26 cellular contexts compared by ENCODE assay signal in the genomic region with DNA sequence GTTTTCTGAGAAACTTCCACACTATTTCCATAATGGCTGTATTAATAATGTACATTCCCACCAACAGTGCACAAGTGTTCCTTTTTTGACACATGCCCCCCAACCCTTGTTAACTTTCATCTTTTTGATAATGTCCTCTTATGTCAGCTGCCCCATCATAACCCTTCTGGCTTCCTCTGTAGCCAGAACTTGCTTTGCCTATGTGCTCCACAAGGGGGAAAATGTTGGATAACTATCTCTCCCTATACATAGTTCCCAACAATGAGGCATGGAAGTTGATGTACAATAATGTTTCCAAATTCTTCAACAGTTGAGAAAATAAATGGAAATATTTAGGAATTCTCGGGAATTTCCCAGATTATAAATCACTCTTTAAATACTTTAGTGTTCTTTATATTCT.
A peak's percentile ranks its signal among the peaks of the same experiment; 100 is the strongest.
DNase-seq lines count a peak whose midpoint lies in the region; ATAC-seq and TF ChIP-seq lines count a peak whose summit lies in the region.
"Had no signal": no experiment of that assay in that cellular context is flagged by ENCODE, and none has a peak within 500 bp of the region (broad histone marks: within the 10 kb centered on the region; RNA-seq: fewer than 3 reads in every experiment).

No MANE protein-coding gene starts in this region.

- H3K27me3 ChIP-seq in AG04450 (ENCODE audit: control insufficient read depth, insufficient read depth, low read length) = no peaks in the 10 kb centered on the region
- H3K27me3 ChIP-seq in foreskin keratinocyte = no peaks in the 10 kb centered on the region
- H3K27me3 ChIP-seq in Caco-2 (replicated peaks; ENCODE audit: control insufficient read depth, insufficient read depth, low read length) = no peaks in the 10 kb centered on the region
- H3K27me3 ChIP-seq: upper lobe of right lung had no signal

- in situ Hi-C loops in astrocyte of the spinal cord (cut with HindIII; ENCODE audit: low sequenced_read_pairs) = no loop called here

- H3K4me3 Mint-ChIP-seq in Caco-2 (ENCODE audit: unreplicated experiment) = no peak overlapping the region
- H3K4me3 Mint-ChIP-seq: activated naive CD4-positive, alpha-beta T cell treated with anti-CD3 and anti-CD28 coated beads, Interleukin-2, amount 10 ng/mL, durations not matched to agents 7 days and 5 days; activated T-helper 17 cell treated with anti-CD3 and anti-CD28 coated beads, Interleukin-2, amount 50 U/mL, for 72 hours; CD4-positive, alpha-beta T cell; nephron progenitor cell had no signal

- no peaks in the 10 kb centered on the region for H3K36me3 Mint-ChIP-seq in Caco-2 (ENCODE audit: insufficient read depth, unreplicated experiment)
- H3K36me3 Mint-ChIP-seq: activated naive CD4-positive, alpha-beta T cell treated with anti-CD3 and anti-CD28 coated beads, Interleukin-2, amount 10 ng/mL, durations not matched to agents 7 days and 5 days had no signal

- no peaks in the 10 kb centered on the region for H3K4me1 Mint-ChIP-seq in Caco-2 (ENCODE audit: low read depth, unreplicated experiment)
- H3K4me1 Mint-ChIP-seq: activated naive CD4-positive, alpha-beta T cell treated with anti-CD3 and anti-CD28 coated beads, Interleukin-2, amount 10 ng/mL, durations not matched to agents 7 days and 5 days; activated T-helper 17 cell treated with anti-CD3 and anti-CD28 coated beads, Interleukin-2, amount 50 U/mL, for 72 hours; nephron progenitor cell had no signal

- no peak for DNase-seq in AG04450 (ENCODE audit: low read depth, low spot score)
- DNase-seq in GM12864 (ENCODE audit: low read depth) = no peak
- DNase-seq in astrocyte of the spinal cord (ENCODE audit: low read depth, low spot score) = no peak
- DNase-seq in foreskin keratinocyte = no peak
- DNase-seq in amniotic stem cell (lab: John Stamatoyannopoulos, UW) = no peak
- DNase-seq in Caco-2 = no peak
- DNase-seq: activated CD4-positive, alpha-beta T cell treated with anti-CD3 and anti-CD28 coated beads for 48 hours; activated naive CD4-positive, alpha-beta T cell treated with anti-CD3 and anti-CD28 coated beads, Interleukin-2, amount 10 ng/mL, durations not matched to agents 7 days and 5 days; adrenal gland; CD4-positive, alpha-beta T cell; glutamatergic neuron; mesenchymal stem cell; NCI-H1092; NCI-H187; NCI-H2227 treated with DMSO at 0.1 percent for 48 hours; NCI-H526 treated with DMSO at 0.1 percent for 48 hours; nephron progenitor cell; NK-92 treated with Interleukin-12 subunit alpha and Interleukin-12 subunit beta, amount 100 ng/mL, for 24 hours; SHP77; small intestine; stimulated activated naive CD8-positive, alpha-beta T cell treated with anti-CD3 and anti-CD28 coated beads, Interleukin-15, Interleukin-2, amounts not matched to agents 100 U/mL and 50 U/mL, for 24 hours; T1000; upper lobe of right lung had no signal

- H3K4me1 ChIP-seq in foreskin keratinocyte (no peaks in the 10 kb centered on the region), Caco-2 (peaks cover 5% of the 10 kb centered on the region; the same call in 1 of the 2 replicates)
- H3K4me1 ChIP-seq: adrenal gland, upper lobe of right lung had no signal

- BruUV-seq in Caco-2 (replicated peaks; lab: Mats Ljungman, UMichigan) = no TSS peak

- no peaks in the 10 kb centered on the region for H3K9me3 ChIP-seq in AG04450 (ENCODE audit: control insufficient read depth, insufficient read depth, low read length)
- H3K9me3 ChIP-seq in Caco-2 = no peaks in the 10 kb centered on the region
- H3K9me3 ChIP-seq: adrenal gland, upper lobe of right lung had no signal

- H3K9me3 Mint-ChIP-seq in Caco-2 (ENCODE audit: unreplicated experiment) = no peaks in the 10 kb centered on the region
- H3K9me3 Mint-ChIP-seq: activated naive CD4-positive, alpha-beta T cell treated with anti-CD3 and anti-CD28 coated beads, Interleukin-2, amount 10 ng/mL, durations not matched to agents 7 days and 5 days; activated T-helper 17 cell treated with anti-CD3 and anti-CD28 coated beads, Interleukin-2, amount 50 U/mL, for 72 hours; CD4-positive, alpha-beta T cell; nephron progenitor cell had no signal

- intact Hi-C loops in Caco-2 (cut with micrococcal nuclease; ENCODE audit: unreplicated experiment) = no loop called here

- POLR2A ChIA-PET in AG04450 (lab: Yijun Ruan, JAX) = no interaction called here
- POLR2A ChIA-PET in Caco-2 (lab: Charles Lee) = no interaction called here

- TF ChIP-seq CTCF in AG04450 (IDR thresholded peaks at IDR 0.05; ENCODE audit: low read depth, low read length) = 0 out of 2 replicates have a peak, but pooled peaks have one; percentile 17
- TF ChIP-seq CTCF in GM12864 (IDR thresholded peaks at IDR 0.05; ENCODE audit: low read depth, low read length, missing control alignments) = peak; percentile 4
- TF ChIP-seq CTCF in astrocyte of the spinal cord (IDR thresholded peaks at IDR 0.05; ENCODE audit: low read depth, low read length) = peak; percentile 2
- peak; percentile 20 for TF ChIP-seq CTCF in foreskin keratinocyte (conservative IDR thresholded peaks at IDR 0.05)
- no peak for TF ChIP-seq CTCF in Caco-2 (IDR thresholded peaks at IDR 0.05; ENCODE audit: insufficient read depth in 1 of 2, low read depth in 1 of 2, low read length in 1 of 2, severe bottlenecking in 1 of 2, unreplicated experiment in 1 of 2)

- H3K27ac Mint-ChIP-seq in Caco-2 (ENCODE audit: unreplicated experiment) = no peak overlapping the region
- H3K27ac Mint-ChIP-seq: activated naive CD4-positive, alpha-beta T cell treated with anti-CD3 and anti-CD28 coated beads, Interleukin-2, amount 10 ng/mL, durations not matched to agents 7 days and 5 days; activated T-helper 17 cell treated with anti-CD3 and anti-CD28 coated beads, Interleukin-2, amount 50 U/mL, for 72 hours; CD4-positive, alpha-beta T cell; nephron progenitor cell had no signal

- no peak overlapping the region for H3K27ac ChIP-seq in AG04450 (ENCODE audit: low read depth, low read length)
- H3K27ac ChIP-seq in foreskin keratinocyte = no peak overlapping the region
- H3K27ac ChIP-seq: adrenal gland, upper lobe of right lung, VCaP had no signal

- CTCF ChIA-PET in AG04450 (lab: Charles Lee) (no interaction called here), Caco-2 (lab: Charles Lee) (no interaction called here)

- no peak for ATAC-seq in foreskin keratinocyte
- ATAC-seq in GM18868 (IDR thresholded peaks at IDR 0.05; ENCODE audit: unreplicated experiment) = no peak
- ATAC-seq: activated T-helper 17 cell treated with anti-CD3 and anti-CD28 coated beads, Interleukin-2, amount 50 U/mL, for 72 hours; stimulated activated naive CD8-positive, alpha-beta T cell treated with anti-CD3 and anti-CD28 coated beads, Interleukin-15, Interleukin-2, amounts not matched to agents 100 U/mL and 50 U/mL, for 24 hours; upper lobe of right lung had no signal

- H3K27me3 Mint-ChIP-seq in Caco-2 (ENCODE audit: insufficient read depth, unreplicated experiment) = no peaks in the 10 kb centered on the region
- H3K27me3 Mint-ChIP-seq: activated naive CD4-positive, alpha-beta T cell treated with anti-CD3 and anti-CD28 coated beads, Interleukin-2, amount 10 ng/mL, durations not matched to agents 7 days and 5 days; activated T-helper 17 cell treated with anti-CD3 and anti-CD28 coated beads, Interleukin-2, amount 50 U/mL, for 72 hours had no signal

- H3K4me3 ChIP-seq in AG04450 (ENCODE audit: low read depth, low read length) (no peak overlapping the region), GM12864 (ENCODE audit: low read depth, low read length) (no peak overlapping the region), astrocyte of the spinal cord (ENCODE audit: low read depth, low read length) (no peak overlapping the region), Caco-2 (ENCODE audit: low read depth, low read length) (no peak overlapping the region)
- H3K4me3 ChIP-seq: adrenal gland, upper lobe of right lung had no signal

- no peaks in the 10 kb centered on the region for H3K36me3 ChIP-seq in Caco-2 (ENCODE audit: control insufficient read depth, insufficient read depth, low read length)
- H3K36me3 ChIP-seq: adrenal gland, upper lobe of right lung had no signal

Comparison
In these comparisons a context has a peak if more than half of its experiments do, and no peak if none do; other contexts are left out.
1. CTCF ChIP-seq: peak in AG04450 (single experiment), GM12864 (single experiment), astrocyte of the spinal cord (single experiment) and foreskin keratinocyte (single experiment); none in Caco-2 (0 of 2).